ENCODE assay signal across 37 cellular contexts in the genomic region with DNA sequence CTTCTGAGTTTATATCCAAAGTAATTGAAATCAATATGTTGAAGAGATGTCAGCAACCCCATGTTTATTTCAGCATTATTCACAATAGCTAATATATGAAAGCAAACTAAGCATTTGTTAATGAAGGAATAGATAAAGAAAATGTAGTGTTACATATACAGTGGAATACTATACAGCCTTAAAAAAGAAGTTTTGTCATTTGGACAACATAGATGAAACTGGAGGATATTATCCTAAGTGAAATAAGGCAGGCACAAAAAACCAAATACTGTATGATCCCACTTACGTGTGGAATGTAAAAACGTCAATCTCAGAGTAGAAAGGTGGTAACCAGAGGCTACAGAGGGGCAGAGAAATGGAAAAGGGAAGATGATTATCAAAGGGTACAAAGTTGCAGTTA. TPM values are rescaled to one million over a fixed set of nuclear protein-coding genes. Genes with fewer than 3 reads are reported as not detected.
"Had no signal": no experiment of that assay in that cellular context is flagged by ENCODE, and none has a peak within 500 bp of the region (broad histone marks: within the 10 kb centered on the region; RNA-seq: fewer than 3 reads in every experiment).

No MANE protein-coding gene starts in this region.

- DNase-seq: activated effector memory CD4-positive, alpha-beta T cell treated with anti-CD3 and anti-CD28 coated beads, Interleukin-2, amount 50 U/mL, for 16 hours; activated effector memory CD4-positive, alpha-beta T cell treated with Interleukin-2 at 50 U/mL for 16 hours; activated gamma-delta T cell; activated gamma-delta T cell treated with Interleukin-2 at 50 U/mL for 16 hours; activated naive CD4-positive, alpha-beta T cell; activated naive CD4-positive, alpha-beta T cell treated with anti-CD3 and anti-CD28 coated beads for 36 hours; activated naive CD4-positive, alpha-beta T cell treated with anti-CD3 and anti-CD28 coated beads, Interleukin-2, amount 10 ng/mL, durations not matched to agents 7 days and 5 days; activated naive CD4-positive, alpha-beta T cell treated with anti-CD3 and anti-CD28 coated beads, Interleukin-2, amount 50 U/mL, for 16 hours; activated naive CD4-positive, alpha-beta T cell treated with Interleukin-2 at 50 U/mL for 16 hours; activated naive CD8-positive, alpha-beta T cell treated with anti-CD3 and anti-CD28 coated beads for 36 hours; activated naive CD8-positive, alpha-beta T cell treated with anti-CD3 and anti-CD28 coated beads, Interleukin-2, amount 10 ng/mL, durations not matched to agents 7 days and 5 days; activated naive CD8-positive, alpha-beta T cell treated with anti-CD3 and anti-CD28 coated beads, Interleukin-2, amount 50 U/mL, for 24 hours; activated T-cell treated with anti-CD3 and anti-CD28 coated beads, Interleukin-2, amount 50 U/mL, for 24 hours; activated T-cell treated with anti-CD3 and anti-CD28 coated beads, Interleukin-2, amount 50 U/mL, for 4 hours; activated T-cell treated with anti-CD3 and anti-CD28 coated beads, Interleukin-2, amount 50 U/mL, for 48 hours; activated T-cell treated with anti-CD3 and anti-CD28 coated beads, Interleukin-2, amount 50 U/mL, for 72 hours; adrenal gland; amniotic stem cell; amygdala; anterior cingulate cortex; aorta; body of pancreas; brain microvascular endothelial cell; caudate nucleus; central memory CD4-positive, alpha-beta T cell; cerebellar nuclear complex had no signal

- H3K27ac ChIP-seq: adrenal gland, ascending aorta, body of pancreas, brain microvascular endothelial cell, cardiac muscle cell had no signal

- H3K36me3 ChIP-seq: adrenal gland, ascending aorta, brain microvascular endothelial cell, cardiac muscle cell had no signal

- H3K4me1 ChIP-seq: adrenal gland, ascending aorta, body of pancreas had no signal

- FAIRE-seq: astrocyte, bronchial epithelial cell, colon had no signal

- ATAC-seq: activated naive CD4-positive, alpha-beta T cell treated with anti-CD3 and anti-CD28 coated beads, Interleukin-2, amount 50 U/mL, for 72 hours; activated naive CD8-positive, alpha-beta T cell treated with anti-CD3 and anti-CD28 coated beads, Interleukin-2, amount 50 U/mL, for 24 hours; activated T-cell treated with anti-CD3 and anti-CD28 coated beads, Interleukin-2, amount 50 U/mL, for 4 hours; activated T-cell treated with anti-CD3 and anti-CD28 coated beads, Interleukin-2, amount 50 U/mL, for 72 hours; activated T-helper 17 cell treated with anti-CD3 and anti-CD28 coated beads, Interleukin-2, amount 50 U/mL, for 72 hours; body of pancreas had no signal

- H3K27me3 ChIP-seq: adrenal gland, ascending aorta, body of pancreas, brain microvascular endothelial cell had no signal

- H3K4me3 ChIP-seq: adrenal gland, ascending aorta, body of pancreas, cardiac muscle cell had no signal

- H3K9me3 ChIP-seq: adrenal gland, body of pancreas had no signal

RNA-seq across cellular contexts. Expression of a gene that starts 10.2 kb away (rescaled TPM):
- total RNA-seq: activated naive CD4-positive, alpha-beta T cell treated with anti-CD3 and anti-CD28 coated beads for 36 hours; activated naive CD8-positive, alpha-beta T cell treated with anti-CD3 and anti-CD28 coated beads, Interleukin-2, amount 10 ng/mL, durations not matched to agents 7 days and 5 days; activated T-cell treated with anti-CD3 and anti-CD28 coated beads, Interleukin-2, amount 50 U/mL, for 4 hours; activated T-helper 2 cell treated with anti-CD3 and anti-CD28 coated beads, Interferon-gamma antibody, Interleukin-2, Interleukin-4, amounts not matched to agents 10 μg/mL and 5 μg/mL and 100 μg/mL, durations not matched to agents 14 hours and 24 hours and 36 hours; adrenal gland; aorta; ascending aorta; astrocyte; body of pancreas; bronchial epithelial cell; cardiac muscle cell; cardiac septum; cerebellum; chondrocyte had no signal
- polyA plus RNA-seq: adrenal gland, aorta, cardiac muscle cell had no signal
